2 cellular contexts compared by ENCODE assay signal in the genomic region with DNA sequence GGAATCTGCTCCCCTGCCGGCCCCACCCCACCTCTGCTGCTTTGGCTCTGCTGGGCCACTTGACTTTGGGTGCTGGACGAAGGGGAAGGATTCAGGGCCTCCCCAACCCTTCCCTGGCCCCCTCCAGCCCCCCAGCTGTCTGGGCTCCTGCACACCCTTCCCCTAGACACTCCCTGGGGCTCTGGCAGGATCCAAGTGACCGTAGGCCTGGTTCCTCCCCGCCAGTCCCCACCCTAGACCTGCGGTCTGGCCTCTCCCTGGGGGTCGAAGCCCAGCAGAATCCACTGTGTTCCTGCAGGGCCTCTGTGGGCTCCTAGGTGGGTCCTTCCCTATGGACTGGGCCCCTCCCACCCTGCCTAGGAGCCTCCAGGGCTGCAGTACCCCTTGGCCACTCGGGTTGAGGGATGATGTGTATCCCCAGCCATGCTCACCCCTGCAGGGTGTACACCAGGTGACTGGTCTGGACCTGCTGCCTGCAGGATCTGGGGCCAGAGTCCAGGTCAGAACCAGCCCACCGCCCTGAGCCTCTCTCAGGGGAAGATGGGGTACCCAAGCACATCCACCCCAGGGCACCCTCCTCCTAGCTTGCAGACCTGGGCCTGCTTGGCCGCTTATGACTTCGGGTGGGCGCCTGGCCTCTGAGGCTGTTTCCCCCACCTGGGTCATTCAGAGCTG.
TF ChIP-seq lines count a peak whose summit lies in the region.

No MANE protein-coding gene starts in this region.

TF ChIP-seq in SK-N-SH, 30 proteins besides CTCF, POLR2A, EP300 and RAD21 (continued from another document):
- TF ChIP-seq, protein P1, sequence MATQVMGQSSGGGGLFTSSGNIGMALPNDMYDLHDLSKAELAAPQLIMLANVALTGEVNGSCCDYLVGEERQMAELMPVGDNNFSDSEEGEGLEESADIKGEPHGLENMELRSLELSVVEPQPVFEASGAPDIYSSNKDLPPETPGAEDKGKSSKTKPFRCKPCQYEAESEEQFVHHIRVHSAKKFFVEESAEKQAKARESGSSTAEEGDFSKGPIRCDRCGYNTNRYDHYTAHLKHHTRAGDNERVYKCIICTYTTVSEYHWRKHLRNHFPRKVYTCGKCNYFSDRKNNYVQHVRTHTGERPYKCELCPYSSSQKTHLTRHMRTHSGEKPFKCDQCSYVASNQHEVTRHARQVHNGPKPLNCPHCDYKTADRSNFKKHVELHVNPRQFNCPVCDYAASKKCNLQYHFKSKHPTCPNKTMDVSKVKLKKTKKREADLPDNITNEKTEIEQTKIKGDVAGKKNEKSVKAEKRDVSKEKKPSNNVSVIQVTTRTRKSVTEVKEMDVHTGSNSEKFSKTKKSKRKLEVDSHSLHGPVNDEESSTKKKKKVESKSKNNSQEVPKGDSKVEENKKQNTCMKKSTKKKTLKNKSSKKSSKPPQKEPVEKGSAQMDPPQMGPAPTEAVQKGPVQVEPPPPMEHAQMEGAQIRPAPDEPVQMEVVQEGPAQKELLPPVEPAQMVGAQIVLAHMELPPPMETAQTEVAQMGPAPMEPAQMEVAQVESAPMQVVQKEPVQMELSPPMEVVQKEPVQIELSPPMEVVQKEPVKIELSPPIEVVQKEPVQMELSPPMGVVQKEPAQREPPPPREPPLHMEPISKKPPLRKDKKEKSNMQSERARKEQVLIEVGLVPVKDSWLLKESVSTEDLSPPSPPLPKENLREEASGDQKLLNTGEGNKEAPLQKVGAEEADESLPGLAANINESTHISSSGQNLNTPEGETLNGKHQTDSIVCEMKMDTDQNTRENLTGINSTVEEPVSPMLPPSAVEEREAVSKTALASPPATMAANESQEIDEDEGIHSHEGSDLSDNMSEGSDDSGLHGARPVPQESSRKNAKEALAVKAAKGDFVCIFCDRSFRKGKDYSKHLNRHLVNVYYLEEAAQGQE (IDR thresholded peaks at IDR 0.05; ENCODE audit: low read depth, low read length), result no peak
- TF ChIP-seq EZH2phosphoT487 (IDR thresholded peaks at IDR 0.05; ENCODE audit: borderline replicate concordance, low read depth) (no peak), MEF2A (IDR thresholded peaks at IDR 0.05; ENCODE audit: borderline replicate concordance, low read depth) (no peak), TEAD4 (IDR thresholded peaks at IDR 0.05; ENCODE audit: borderline replicate concordance, insufficient read depth) (no peak), NFIC (IDR thresholded peaks at IDR 0.05; ENCODE audit: borderline replicate concordance) (no peak), SMC3 (IDR thresholded peaks at IDR 0.05; ENCODE audit: low read depth, low read length) (no peak), NRF1 (IDR thresholded peaks at IDR 0.05; ENCODE audit: low read depth, low read length) (no peak), RXRA (IDR thresholded peaks at IDR 0.05; ENCODE audit: borderline replicate concordance, low read depth) (no peak), POLR2AphosphoS5 (IDR thresholded peaks at IDR 0.05; ENCODE audit: low read depth, low read length) (no peak)
- TF ChIP-seq, protein P2, sequence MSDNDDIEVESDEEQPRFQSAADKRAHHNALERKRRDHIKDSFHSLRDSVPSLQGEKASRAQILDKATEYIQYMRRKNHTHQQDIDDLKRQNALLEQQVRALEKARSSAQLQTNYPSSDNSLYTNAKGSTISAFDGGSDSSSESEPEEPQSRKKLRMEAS (IDR thresholded peaks at IDR 0.05; ENCODE audit: low read depth), result no peak
- TF ChIP-seq, protein P3, sequence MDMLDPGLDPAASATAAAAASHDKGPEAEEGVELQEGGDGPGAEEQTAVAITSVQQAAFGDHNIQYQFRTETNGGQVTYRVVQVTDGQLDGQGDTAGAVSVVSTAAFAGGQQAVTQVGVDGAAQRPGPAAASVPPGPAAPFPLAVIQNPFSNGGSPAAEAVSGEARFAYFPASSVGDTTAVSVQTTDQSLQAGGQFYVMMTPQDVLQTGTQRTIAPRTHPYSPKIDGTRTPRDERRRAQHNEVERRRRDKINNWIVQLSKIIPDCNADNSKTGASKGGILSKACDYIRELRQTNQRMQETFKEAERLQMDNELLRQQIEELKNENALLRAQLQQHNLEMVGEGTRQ (IDR thresholded peaks at IDR 0.05; ENCODE audit: borderline replicate concordance, low read depth, low read length), result no peak

TF ChIP-seq in SK-N-SH treated with all-trans-retinoic acid at 6 μM for 48 hours, 23 proteins besides CTCF, POLR2A, EP300 and RAD21 (continued from another document):
- TF ChIP-seq, protein P4, sequence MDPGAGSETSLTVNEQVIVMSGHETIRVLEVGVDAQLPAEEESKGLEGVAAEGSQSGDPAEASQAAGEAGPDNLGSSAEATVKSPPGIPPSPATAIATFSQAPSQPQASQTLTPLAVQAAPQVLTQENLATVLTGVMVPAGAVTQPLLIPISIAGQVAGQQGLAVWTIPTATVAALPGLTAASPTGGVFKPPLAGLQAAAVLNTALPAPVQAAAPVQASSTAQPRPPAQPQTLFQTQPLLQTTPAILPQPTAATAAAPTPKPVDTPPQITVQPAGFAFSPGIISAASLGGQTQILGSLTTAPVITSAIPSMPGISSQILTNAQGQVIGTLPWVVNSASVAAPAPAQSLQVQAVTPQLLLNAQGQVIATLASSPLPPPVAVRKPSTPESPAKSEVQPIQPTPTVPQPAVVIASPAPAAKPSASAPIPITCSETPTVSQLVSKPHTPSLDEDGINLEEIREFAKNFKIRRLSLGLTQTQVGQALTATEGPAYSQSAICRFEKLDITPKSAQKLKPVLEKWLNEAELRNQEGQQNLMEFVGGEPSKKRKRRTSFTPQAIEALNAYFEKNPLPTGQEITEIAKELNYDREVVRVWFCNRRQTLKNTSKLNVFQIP (CRISPR knock-in tag; IDR thresholded peaks at IDR 0.05; ENCODE audit: borderline replicate concordance, low read depth), result no peak
- TF ChIP-seq SNAI2 (CRISPR knock-in tag; IDR thresholded peaks at IDR 0.05) (no peak), OSR1 (CRISPR knock-in tag; IDR thresholded peaks at IDR 0.05) (no peak), ZFP3 (CRISPR knock-in tag; IDR thresholded peaks at IDR 0.05) (no peak), TOX (CRISPR knock-in tag; IDR thresholded peaks at IDR 0.05; ENCODE audit: borderline replicate concordance) (no peak)
